8 cellular contexts compared by ENCODE assay signal in genomic region chr14:22471545-22472121, GRCh38.
DNase-seq lines count a peak whose midpoint lies in the region; ATAC-seq lines count a peak whose summit lies in the region.

No MANE protein-coding gene starts in this region.

- no peak for ATAC-seq in HG02623 (IDR thresholded peaks at IDR 0.05; ENCODE audit: unreplicated experiment)
- ATAC-seq in HG03108 (IDR thresholded peaks at IDR 0.05; ENCODE audit: unreplicated experiment): no peak
- ATAC-seq in HG03135 (IDR thresholded peaks at IDR 0.05; ENCODE audit: unreplicated experiment): no peak

- intact Hi-C loops in head of caudate nucleus (cut with DNase I): loop anchor here (2.0 to 10.0 kb wide), 2 partner anchors 83 to 157 kb away; no protein-coding TSS in a partner anchor

- DNase-seq in H4 (ENCODE audit: low spot score): peak; percentile 58
- peak; percentile 74 for DNase-seq in RPMI7951 (ENCODE audit: low read depth)
- peak in 39 of 42 donors; percentile 16 to 85 (median 60) for DNase-seq in head of caudate nucleus
- DNase-seq in renal cortical epithelial cell (ENCODE audit: low read depth): peak; percentile 38
- no peak for DNase-seq in NCI-H1694 treated with DMSO at 0.1 percent for 48 hours (lab: John Stamatoyannopoulos, UW)
